ENCODE assay signal across 2 cellular contexts in the genomic region with DNA sequence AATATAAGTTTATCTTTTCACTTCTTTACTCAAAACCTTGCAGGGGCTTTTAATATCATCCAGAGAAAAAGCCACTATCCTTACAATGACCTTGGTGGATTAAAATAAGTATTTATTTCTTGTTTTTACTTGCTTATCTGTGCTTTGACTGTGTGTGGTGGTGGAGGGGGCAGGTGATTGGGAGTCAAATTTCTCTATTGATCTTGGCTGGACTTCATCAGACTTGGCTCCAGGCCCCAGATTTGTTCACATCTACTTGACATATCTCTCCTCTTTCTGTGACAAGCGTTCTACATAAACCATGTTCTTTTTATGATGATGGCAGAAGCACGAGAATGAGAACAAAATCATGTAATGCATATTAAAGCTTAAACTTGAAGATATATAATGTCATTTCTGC.
A peak's percentile ranks its signal among the peaks of the same experiment; 100 is the strongest.
TF ChIP-seq lines count a peak whose summit lies in the region.

No MANE protein-coding gene starts in this region.

TF ChIP-seq in liver, 16 proteins besides CTCF, POLR2A, EP300 and RAD21 (continued from another document):
- TF ChIP-seq, protein P1, sequence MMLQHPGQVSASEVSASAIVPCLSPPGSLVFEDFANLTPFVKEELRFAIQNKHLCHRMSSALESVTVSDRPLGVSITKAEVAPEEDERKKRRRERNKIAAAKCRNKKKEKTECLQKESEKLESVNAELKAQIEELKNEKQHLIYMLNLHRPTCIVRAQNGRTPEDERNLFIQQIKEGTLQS (IDR thresholded peaks at IDR 0.05), result no peak
- peak; percentile 12 to 20 for TF ChIP-seq HNF4A (conservative IDR thresholded peaks at IDR 0.05)
- no peak for TF ChIP-seq TAF1 (conservative IDR thresholded peaks at IDR 0.05)
- TF ChIP-seq, protein P2, sequence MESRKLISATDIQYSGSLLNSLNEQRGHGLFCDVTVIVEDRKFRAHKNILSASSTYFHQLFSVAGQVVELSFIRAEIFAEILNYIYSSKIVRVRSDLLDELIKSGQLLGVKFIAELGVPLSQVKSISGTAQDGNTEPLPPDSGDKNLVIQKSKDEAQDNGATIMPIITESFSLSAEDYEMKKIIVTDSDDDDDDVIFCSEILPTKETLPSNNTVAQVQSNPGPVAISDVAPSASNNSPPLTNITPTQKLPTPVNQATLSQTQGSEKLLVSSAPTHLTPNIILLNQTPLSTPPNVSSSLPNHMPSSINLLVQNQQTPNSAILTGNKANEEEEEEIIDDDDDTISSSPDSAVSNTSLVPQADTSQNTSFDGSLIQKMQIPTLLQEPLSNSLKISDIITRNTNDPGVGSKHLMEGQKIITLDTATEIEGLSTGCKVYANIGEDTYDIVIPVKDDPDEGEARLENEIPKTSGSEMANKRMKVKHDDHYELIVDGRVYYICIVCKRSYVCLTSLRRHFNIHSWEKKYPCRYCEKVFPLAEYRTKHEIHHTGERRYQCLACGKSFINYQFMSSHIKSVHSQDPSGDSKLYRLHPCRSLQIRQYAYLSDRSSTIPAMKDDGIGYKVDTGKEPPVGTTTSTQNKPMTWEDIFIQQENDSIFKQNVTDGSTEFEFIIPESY (IDR thresholded peaks at IDR 0.05), result no peak
- TF ChIP-seq JUND (IDR thresholded peaks at IDR 0.05), result no peak
- TF ChIP-seq EGR1 (IDR thresholded peaks at IDR 0.05; ENCODE audit: low read depth in 2 of 2), result no peak
- TF ChIP-seq, protein P3, sequence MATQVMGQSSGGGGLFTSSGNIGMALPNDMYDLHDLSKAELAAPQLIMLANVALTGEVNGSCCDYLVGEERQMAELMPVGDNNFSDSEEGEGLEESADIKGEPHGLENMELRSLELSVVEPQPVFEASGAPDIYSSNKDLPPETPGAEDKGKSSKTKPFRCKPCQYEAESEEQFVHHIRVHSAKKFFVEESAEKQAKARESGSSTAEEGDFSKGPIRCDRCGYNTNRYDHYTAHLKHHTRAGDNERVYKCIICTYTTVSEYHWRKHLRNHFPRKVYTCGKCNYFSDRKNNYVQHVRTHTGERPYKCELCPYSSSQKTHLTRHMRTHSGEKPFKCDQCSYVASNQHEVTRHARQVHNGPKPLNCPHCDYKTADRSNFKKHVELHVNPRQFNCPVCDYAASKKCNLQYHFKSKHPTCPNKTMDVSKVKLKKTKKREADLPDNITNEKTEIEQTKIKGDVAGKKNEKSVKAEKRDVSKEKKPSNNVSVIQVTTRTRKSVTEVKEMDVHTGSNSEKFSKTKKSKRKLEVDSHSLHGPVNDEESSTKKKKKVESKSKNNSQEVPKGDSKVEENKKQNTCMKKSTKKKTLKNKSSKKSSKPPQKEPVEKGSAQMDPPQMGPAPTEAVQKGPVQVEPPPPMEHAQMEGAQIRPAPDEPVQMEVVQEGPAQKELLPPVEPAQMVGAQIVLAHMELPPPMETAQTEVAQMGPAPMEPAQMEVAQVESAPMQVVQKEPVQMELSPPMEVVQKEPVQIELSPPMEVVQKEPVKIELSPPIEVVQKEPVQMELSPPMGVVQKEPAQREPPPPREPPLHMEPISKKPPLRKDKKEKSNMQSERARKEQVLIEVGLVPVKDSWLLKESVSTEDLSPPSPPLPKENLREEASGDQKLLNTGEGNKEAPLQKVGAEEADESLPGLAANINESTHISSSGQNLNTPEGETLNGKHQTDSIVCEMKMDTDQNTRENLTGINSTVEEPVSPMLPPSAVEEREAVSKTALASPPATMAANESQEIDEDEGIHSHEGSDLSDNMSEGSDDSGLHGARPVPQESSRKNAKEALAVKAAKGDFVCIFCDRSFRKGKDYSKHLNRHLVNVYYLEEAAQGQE (IDR thresholded peaks at IDR 0.05), result no peak
- no peak for TF ChIP-seq HNF4G (IDR thresholded peaks at IDR 0.05)
TF ChIP-seq in liver: peak in this region for 4.

TF ChIP-seq in HepG2, 621 proteins besides CTCF, POLR2A, EP300 and RAD21 (continued from another document):
- TF ChIP-seq, protein P4, sequence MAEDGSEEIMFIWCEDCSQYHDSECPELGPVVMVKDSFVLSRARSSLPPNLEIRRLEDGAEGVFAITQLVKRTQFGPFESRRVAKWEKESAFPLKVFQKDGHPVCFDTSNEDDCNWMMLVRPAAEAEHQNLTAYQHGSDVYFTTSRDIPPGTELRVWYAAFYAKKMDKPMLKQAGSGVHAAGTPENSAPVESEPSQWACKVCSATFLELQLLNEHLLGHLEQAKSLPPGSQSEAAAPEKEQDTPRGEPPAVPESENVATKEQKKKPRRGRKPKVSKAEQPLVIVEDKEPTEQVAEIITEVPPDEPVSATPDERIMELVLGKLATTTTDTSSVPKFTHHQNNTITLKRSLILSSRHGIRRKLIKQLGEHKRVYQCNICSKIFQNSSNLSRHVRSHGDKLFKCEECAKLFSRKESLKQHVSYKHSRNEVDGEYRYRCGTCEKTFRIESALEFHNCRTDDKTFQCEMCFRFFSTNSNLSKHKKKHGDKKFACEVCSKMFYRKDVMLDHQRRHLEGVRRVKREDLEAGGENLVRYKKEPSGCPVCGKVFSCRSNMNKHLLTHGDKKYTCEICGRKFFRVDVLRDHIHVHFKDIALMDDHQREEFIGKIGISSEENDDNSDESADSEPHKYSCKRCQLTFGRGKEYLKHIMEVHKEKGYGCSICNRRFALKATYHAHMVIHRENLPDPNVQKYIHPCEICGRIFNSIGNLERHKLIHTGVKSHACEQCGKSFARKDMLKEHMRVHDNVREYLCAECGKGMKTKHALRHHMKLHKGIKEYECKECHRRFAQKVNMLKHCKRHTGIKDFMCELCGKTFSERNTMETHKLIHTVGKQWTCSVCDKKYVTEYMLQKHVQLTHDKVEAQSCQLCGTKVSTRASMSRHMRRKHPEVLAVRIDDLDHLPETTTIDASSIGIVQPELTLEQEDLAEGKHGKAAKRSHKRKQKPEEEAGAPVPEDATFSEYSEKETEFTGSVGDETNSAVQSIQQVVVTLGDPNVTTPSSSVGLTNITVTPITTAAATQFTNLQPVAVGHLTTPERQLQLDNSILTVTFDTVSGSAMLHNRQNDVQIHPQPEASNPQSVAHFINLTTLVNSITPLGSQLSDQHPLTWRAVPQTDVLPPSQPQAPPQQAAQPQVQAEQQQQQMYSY (CRISPR knock-in tag; IDR thresholded peaks at IDR 0.05), result no peak
- TF ChIP-seq JUN (CRISPR knock-in tag; IDR thresholded peaks at IDR 0.05) (no peak), SMYD3 (CRISPR knock-in tag; IDR thresholded peaks at IDR 0.05) (no peak), HCFC1 (IDR thresholded peaks at IDR 0.05; ENCODE audit: low read depth, low read length) (no peak), RBM39 (IDR thresholded peaks at IDR 0.05; ENCODE audit: low read depth, low read length, poor library complexity, severe bottlenecking) (no peak)
- TF ChIP-seq, protein P5, sequence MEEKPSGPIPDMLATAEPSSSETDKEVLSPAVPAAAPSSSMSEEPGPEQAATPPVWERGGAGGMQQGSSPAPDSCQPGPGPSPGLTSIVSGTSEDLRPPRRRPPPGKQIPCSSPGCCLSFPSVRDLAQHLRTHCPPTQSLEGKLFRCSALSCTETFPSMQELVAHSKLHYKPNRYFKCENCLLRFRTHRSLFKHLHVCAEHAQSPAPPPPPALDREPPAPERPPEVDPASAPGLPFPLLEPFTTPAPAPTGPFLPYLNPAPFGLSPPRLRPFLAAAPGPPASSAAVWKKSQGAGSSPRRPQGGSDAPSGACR (CRISPR knock-in tag; IDR thresholded peaks at IDR 0.05), result no peak
- TF ChIP-seq, protein P6, sequence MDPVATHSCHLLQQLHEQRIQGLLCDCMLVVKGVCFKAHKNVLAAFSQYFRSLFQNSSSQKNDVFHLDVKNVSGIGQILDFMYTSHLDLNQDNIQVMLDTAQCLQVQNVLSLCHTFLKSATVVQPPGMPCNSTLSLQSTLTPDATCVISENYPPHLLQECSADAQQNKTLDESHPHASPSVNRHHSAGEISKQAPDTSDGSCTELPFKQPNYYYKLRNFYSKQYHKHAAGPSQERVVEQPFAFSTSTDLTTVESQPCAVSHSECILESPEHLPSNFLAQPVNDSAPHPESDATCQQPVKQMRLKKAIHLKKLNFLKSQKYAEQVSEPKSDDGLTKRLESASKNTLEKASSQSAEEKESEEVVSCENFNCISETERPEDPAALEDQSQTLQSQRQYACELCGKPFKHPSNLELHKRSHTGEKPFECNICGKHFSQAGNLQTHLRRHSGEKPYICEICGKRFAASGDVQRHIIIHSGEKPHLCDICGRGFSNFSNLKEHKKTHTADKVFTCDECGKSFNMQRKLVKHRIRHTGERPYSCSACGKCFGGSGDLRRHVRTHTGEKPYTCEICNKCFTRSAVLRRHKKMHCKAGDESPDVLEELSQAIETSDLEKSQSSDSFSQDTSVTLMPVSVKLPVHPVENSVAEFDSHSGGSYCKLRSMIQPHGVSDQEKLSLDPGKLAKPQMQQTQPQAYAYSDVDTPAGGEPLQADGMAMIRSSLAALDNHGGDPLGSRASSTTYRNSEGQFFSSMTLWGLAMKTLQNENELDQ (CRISPR knock-in tag; IDR thresholded peaks at IDR 0.05; ENCODE audit: borderline replicate concordance), result no peak
- TF ChIP-seq, protein P7, sequence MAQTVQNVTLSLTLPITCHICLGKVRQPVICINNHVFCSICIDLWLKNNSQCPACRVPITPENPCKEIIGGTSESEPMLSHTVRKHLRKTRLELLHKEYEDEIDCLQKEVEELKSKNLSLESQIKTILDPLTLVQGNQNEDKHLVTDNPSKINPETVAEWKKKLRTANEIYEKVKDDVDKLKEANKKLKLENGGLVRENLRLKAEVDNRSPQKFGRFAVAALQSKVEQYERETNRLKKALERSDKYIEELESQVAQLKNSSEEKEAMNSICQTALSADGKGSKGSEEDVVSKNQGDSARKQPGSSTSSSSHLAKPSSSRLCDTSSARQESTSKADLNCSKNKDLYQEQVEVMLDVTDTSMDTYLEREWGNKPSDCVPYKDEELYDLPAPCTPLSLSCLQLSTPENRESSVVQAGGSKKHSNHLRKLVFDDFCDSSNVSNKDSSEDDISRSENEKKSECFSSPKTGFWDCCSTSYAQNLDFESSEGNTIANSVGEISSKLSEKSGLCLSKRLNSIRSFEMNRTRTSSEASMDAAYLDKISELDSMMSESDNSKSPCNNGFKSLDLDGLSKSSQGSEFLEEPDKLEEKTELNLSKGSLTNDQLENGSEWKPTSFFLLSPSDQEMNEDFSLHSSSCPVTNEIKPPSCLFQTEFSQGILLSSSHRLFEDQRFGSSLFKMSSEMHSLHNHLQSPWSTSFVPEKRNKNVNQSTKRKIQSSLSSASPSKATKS (CRISPR knock-in tag; IDR thresholded peaks at IDR 0.05), result no peak
- TF ChIP-seq, protein P8, sequence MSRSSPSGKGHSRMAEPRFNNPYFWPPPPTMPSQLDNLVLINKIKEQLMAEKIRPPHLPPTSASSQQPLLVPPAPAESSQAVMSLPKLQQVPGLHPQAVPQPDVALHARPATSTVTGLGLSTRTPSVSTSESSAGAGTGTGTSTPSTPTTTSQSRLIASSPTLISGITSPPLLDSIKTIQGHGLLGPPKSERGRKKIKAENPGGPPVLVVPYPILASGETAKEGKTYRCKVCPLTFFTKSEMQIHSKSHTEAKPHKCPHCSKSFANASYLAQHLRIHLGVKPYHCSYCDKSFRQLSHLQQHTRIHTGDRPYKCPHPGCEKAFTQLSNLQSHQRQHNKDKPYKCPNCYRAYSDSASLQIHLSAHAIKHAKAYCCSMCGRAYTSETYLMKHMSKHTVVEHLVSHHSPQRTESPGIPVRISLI (CRISPR knock-in tag; IDR thresholded peaks at IDR 0.05; ENCODE audit: borderline replicate concordance), result no peak
